15 cellular contexts compared by ENCODE assay signal in the genomic region with DNA sequence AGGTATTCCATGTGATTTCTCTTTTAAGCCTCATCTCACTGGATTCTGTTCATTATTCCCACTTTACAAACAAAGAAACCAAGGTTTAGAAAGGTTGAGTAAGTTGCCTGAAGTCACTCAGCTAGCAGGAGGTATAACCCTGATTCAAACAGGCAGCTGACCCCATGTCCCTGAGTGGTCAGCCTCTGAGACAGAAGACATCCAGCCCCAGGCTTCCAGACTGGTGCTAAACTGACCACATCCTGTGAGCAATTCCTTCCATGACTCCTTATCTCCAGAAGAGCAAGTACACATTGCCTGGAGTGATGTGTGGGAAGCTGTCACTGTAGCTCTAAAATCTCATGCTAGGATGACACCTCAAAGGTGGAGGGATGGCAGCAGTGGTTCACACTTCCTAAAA. TPM values are rescaled to one million over a fixed set of nuclear protein-coding genes. Genes with fewer than 3 reads are reported as not detected.
DNase-seq lines count a peak whose midpoint lies in the region; ATAC-seq, FAIRE-seq and TF ChIP-seq lines count a peak whose summit lies in the region.
"Had no signal": no experiment of that assay in that cellular context is flagged by ENCODE, and none has a peak within 500 bp of the region (broad histone marks: within the 10 kb centered on the region; RNA-seq: fewer than 3 reads in every experiment).

No MANE protein-coding gene starts in this region.

- FAIRE-seq in HTR-8/SVneo (lab: Jason Lieb, UNC) (no peak), astrocyte (lab: Jason Lieb, UNC) (peak; percentile 100)

- H4K20me1 ChIP-seq in astrocyte (ENCODE audit: insufficient read depth, low read length) = peaks cover 5% of the 10 kb centered on the region

- H3K27ac Mint-ChIP-seq in astrocyte (ENCODE audit: unreplicated experiment) = peak overlapping the region; percentile 96
- H3K27ac Mint-ChIP-seq: activated CD4-positive, alpha-beta T cell treated with anti-CD3 and anti-CD28 coated beads, Interleukin-2, amount 10 ng/mL, durations not matched to agents 7 days and 5 days; neural progenitor cell; stimulated activated naive CD8-positive, alpha-beta T cell treated with anti-CD3 and anti-CD28 coated beads, Interleukin-15, Interleukin-2, amounts not matched to agents 100 ng/mL and 50 ng/mL, for 24 hours had no signal

- peak overlapping the region; percentile 90 for H3K4me2 ChIP-seq in astrocyte (ENCODE audit: low read length)
- H3K4me2 ChIP-seq: neural progenitor cell had no signal

- no peaks in the 10 kb centered on the region for H3K9me3 Mint-ChIP-seq in astrocyte (ENCODE audit: unreplicated experiment)
- no peaks in the 10 kb centered on the region for H3K9me3 Mint-ChIP-seq in activated T-cell treated with anti-CD3 and anti-CD28 coated beads, Interleukin-2, amount 50 U/mL, for 4 hours
- H3K9me3 Mint-ChIP-seq: activated CD4-positive, alpha-beta T cell treated with anti-CD3 and anti-CD28 coated beads, Interleukin-2, amount 10 ng/mL, durations not matched to agents 7 days and 5 days; neural progenitor cell; stimulated activated naive CD8-positive, alpha-beta T cell treated with anti-CD3 and anti-CD28 coated beads, Interleukin-15, Interleukin-2, amounts not matched to agents 100 ng/mL and 50 ng/mL, for 24 hours had no signal

- peaks cover 73% of the 10 kb centered on the region for H3K79me2 ChIP-seq in astrocyte (ENCODE audit: insufficient read depth, low read length)

- H3K4me1 ChIP-seq in astrocyte (ENCODE audit: insufficient read depth, low read length) = peaks cover 51% of the 10 kb centered on the region
- H3K4me1 ChIP-seq: SJCRH30 had no signal

- no peak for ATAC-seq in GM18870 (IDR thresholded peaks at IDR 0.05; ENCODE audit: unreplicated experiment)
- no peak for ATAC-seq in activated T-cell treated with anti-CD3 and anti-CD28 coated beads, Interleukin-2, amount 50 U/mL, for 4 hours
- ATAC-seq in HG02623 (IDR thresholded peaks at IDR 0.05; ENCODE audit: unreplicated experiment) = no peak

- H3K9ac ChIP-seq in astrocyte (ENCODE audit: low read length) = peak overlapping the region; percentile 94
- H3K9ac ChIP-seq: neural progenitor cell had no signal

- DNase-seq in AG04449 (ENCODE audit: low read depth, low spot score) (peak; percentile 76), HTR-8/SVneo (ENCODE audit: insufficient read length, low spot score) (peak; percentile 28), astrocyte (ENCODE audit: low read depth) (peak; percentile 100), iris pigment epithelial cell (ENCODE audit: low read depth) (peak; percentile 99), GM19238 (ENCODE audit: insufficient read length, low spot score) (no peak)
- no peak for DNase-seq in activated T-cell treated with anti-CD3 and anti-CD28 coated beads, Interleukin-2, amount 50 U/mL, for 4 hours
- DNase-seq: activated CD4-positive, alpha-beta T cell treated with anti-CD3 and anti-CD28 coated beads, Interleukin-2, amount 10 ng/mL, durations not matched to agents 7 days and 5 days; activated naive CD4-positive, alpha-beta T cell treated with Interleukin-2 at 50 U/mL for 16 hours; NCI-H526; SJCRH30 had no signal

- CTCF ChIA-PET in AG04449 (lab: Yijun Ruan, JAX) = interaction anchor here (1.1 to 3.1 kb wide), 2 partner anchors 9 to 37 kb away, joined by 5 to 15 read pairs; no protein-coding TSS in a partner anchor

- H3K4me3 ChIP-seq in AG04449 (ENCODE audit: low read depth, low read length) (no peak overlapping the region), astrocyte (ENCODE audit: insufficient read depth, low read depth, low read length) (no peak overlapping the region)
- H3K4me3 ChIP-seq: neural progenitor cell, SJCRH30 had no signal

- no peak for TF ChIP-seq CTCF in AG04449 (IDR thresholded peaks at IDR 0.05; ENCODE audit: insufficient read depth, low read length, missing control alignments)
- no peak for TF ChIP-seq CTCF in astrocyte (IDR thresholded peaks at IDR 0.05; ENCODE audit: insufficient read depth, low read depth, low read length)

- H3K36me3 ChIP-seq in astrocyte (ENCODE audit: insufficient read depth, low read length) = no peaks in the 10 kb centered on the region
- H3K36me3 ChIP-seq: neural progenitor cell, SJCRH30 had no signal

- no peaks in the 10 kb centered on the region for H3K9me3 ChIP-seq in astrocyte (ENCODE audit: insufficient read depth, low read depth, low read length)
- H3K9me3 ChIP-seq: SJCRH30 had no signal

- POLR2A ChIA-PET in AG04449 (lab: Yijun Ruan, JAX) = interaction anchor here (0.7 to 1.9 kb wide), 6 partner anchors 16 to 59 kb away, joined by 3 to 10 read pairs (median 4); no protein-coding TSS in a partner anchor

- H3K27me3 Mint-ChIP-seq in astrocyte (ENCODE audit: low read depth, unreplicated experiment) = peaks cover 2% of the 10 kb centered on the region
- peaks cover 30% of the 10 kb centered on the region for H3K27me3 Mint-ChIP-seq in activated T-cell treated with anti-CD3 and anti-CD28 coated beads, Interleukin-2, amount 50 U/mL, for 4 hours (ENCODE audit: low read depth)

- H3K4me1 Mint-ChIP-seq in astrocyte (ENCODE audit: low read depth, unreplicated experiment) = peaks cover 49% of the 10 kb centered on the region
- H3K4me1 Mint-ChIP-seq in activated T-cell treated with anti-CD3 and anti-CD28 coated beads, Interleukin-2, amount 50 U/mL, for 4 hours (ENCODE audit: low read depth) = peaks cover 2% of the 10 kb centered on the region

- peaks cover 13% of the 10 kb centered on the region for H3K36me3 Mint-ChIP-seq in astrocyte (ENCODE audit: low read depth, unreplicated experiment)
- no peaks in the 10 kb centered on the region for H3K36me3 Mint-ChIP-seq in activated T-cell treated with anti-CD3 and anti-CD28 coated beads, Interleukin-2, amount 50 U/mL, for 4 hours (ENCODE audit: insufficient read depth)
- H3K36me3 Mint-ChIP-seq: neural progenitor cell had no signal

- H3K27ac ChIP-seq in astrocyte (ENCODE audit: low read depth, low read length) = peak overlapping the region; percentile 85
- H3K27ac ChIP-seq: neural progenitor cell, SJCRH30 had no signal

- peak overlapping the region; percentile 54 for H3K4me3 Mint-ChIP-seq in astrocyte (ENCODE audit: unreplicated experiment)
- H3K4me3 Mint-ChIP-seq in activated T-cell treated with anti-CD3 and anti-CD28 coated beads, Interleukin-2, amount 50 U/mL, for 4 hours = no peak overlapping the region
- H3K4me3 Mint-ChIP-seq: activated CD4-positive, alpha-beta T cell treated with anti-CD3 and anti-CD28 coated beads, Interleukin-2, amount 10 ng/mL, durations not matched to agents 7 days and 5 days; neural progenitor cell; stimulated activated naive CD8-positive, alpha-beta T cell treated with anti-CD3 and anti-CD28 coated beads, Interleukin-15, Interleukin-2, amounts not matched to agents 100 ng/mL and 50 ng/mL, for 24 hours had no signal

- H3K27me3 ChIP-seq in astrocyte (ENCODE audit: insufficient read depth, low read length) = no peaks in the 10 kb centered on the region

- no peak overlapping the region for H2AFZ ChIP-seq in astrocyte (ENCODE audit: low read depth, low read length)
- H2AFZ ChIP-seq: neural progenitor cell had no signal

RNA-seq across cellular contexts. Expression of a gene that starts 3.7 kb away (rescaled TPM):
- total RNA-seq in astrocyte = 44.1 and 45.1 TPM in 2 replicates
- not detected for total RNA-seq in activated T-cell treated with anti-CD3 and anti-CD28 coated beads, Interleukin-2, amount 50 U/mL, for 4 hours
- total RNA-seq: activated CD4-positive, alpha-beta T cell treated with anti-CD3 and anti-CD28 coated beads, Interleukin-2, amount 10 ng/mL, durations not matched to agents 7 days and 5 days; dermis microvascular lymphatic vessel endothelial cell had no signal

Comparison
In these comparisons a context has a peak if more than half of its experiments do, and no peak if none do; other contexts are left out.
1. DNase-seq: peak in AG04449 (single experiment), HTR-8/SVneo (single experiment), astrocyte (single experiment) and iris pigment epithelial cell (single experiment); none in activated T-cell treated with anti-CD3 and anti-CD28 coated beads, Interleukin-2, amount 50 U/mL, for 4 hours (single experiment) and GM19238 (single experiment).
2. RNA of a gene that starts 3.7 kb away (total RNA-seq): 44.1 to 45.1 TPM in astrocyte; not detected in activated T-cell treated with anti-CD3 and anti-CD28 coated beads, Interleukin-2, amount 50 U/mL, for 4 hours; every median in the first group is over 10 times any median in the second.